In the genomic region with DNA sequence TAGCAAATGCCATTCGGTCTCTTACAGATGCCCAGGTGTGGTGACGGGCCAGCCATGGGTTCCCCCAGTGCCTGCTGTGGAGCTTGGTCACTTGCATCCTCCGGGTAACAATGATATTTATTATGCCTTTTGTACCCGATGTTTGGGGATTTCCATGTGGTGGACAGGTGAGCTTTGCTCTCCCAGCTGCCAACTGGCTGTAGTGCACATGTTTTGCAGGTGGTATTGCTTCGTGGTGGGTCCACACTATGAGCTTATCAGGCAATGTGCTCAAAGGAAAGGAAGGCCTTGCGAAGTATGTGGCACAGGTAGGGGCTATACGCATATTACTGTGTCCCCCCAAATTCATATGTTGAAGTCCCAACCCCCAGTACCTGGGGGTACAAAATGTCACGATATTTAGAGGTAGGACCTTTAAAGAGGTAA, we compare ENCODE assay signal across 1 cellular context.
TF ChIP-seq lines count a peak whose summit lies in the region.

No MANE protein-coding gene starts in this region.

TF ChIP-seq in HepG2, 621 proteins besides CTCF, POLR2A, EP300 and RAD21 (continued from another document and continues in another):
- no peak for TF ChIP-seq ZNF407 (CRISPR knock-in tag; IDR thresholded peaks at IDR 0.05; ENCODE audit: not compliant biosample characterization)
- TF ChIP-seq ZNF33A (CRISPR knock-in tag; IDR thresholded peaks at IDR 0.05; ENCODE audit: borderline replicate concordance), result no peak
- TF ChIP-seq, protein P1, sequence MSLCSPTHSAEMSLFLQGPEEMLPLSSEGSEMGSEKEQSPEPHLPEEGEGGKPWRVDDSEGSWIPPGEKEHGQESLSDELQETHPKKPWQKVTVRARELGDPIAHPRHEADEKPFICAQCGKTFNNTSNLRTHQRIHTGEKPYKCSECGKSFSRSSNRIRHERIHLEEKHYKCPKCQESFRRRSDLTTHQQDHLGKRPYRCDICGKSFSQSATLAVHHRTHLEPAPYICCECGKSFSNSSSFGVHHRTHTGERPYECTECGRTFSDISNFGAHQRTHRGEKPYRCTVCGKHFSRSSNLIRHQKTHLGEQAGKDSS (CRISPR knock-in tag; IDR thresholded peaks at IDR 0.05; ENCODE audit: borderline replicate concordance, low read depth), result no peak
- TF ChIP-seq IRF1 (CRISPR knock-in tag; IDR thresholded peaks at IDR 0.05; ENCODE audit: low read depth), result no peak
- no peak for TF ChIP-seq KIAA2018 (CRISPR knock-in tag; IDR thresholded peaks at IDR 0.05; ENCODE audit: borderline replicate concordance)
- TF ChIP-seq ZNF629 (CRISPR knock-in tag; conservative IDR thresholded peaks at IDR 0.05), result no peak
- TF ChIP-seq, protein P2, sequence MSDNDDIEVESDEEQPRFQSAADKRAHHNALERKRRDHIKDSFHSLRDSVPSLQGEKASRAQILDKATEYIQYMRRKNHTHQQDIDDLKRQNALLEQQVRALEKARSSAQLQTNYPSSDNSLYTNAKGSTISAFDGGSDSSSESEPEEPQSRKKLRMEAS (IDR thresholded peaks at IDR 0.05), result peak; percentile 95
- TF ChIP-seq KDM4B (CRISPR knock-in tag; IDR thresholded peaks at IDR 0.05), result no peak
- no peak for TF ChIP-seq NFKBIZ (CRISPR knock-in tag; IDR thresholded peaks at IDR 0.05)
- no peak for TF ChIP-seq FIP1L1 (IDR thresholded peaks at IDR 0.05; ENCODE audit: borderline replicate concordance, insufficient read depth, low read depth, low read length)
- TF ChIP-seq ZSCAN9 (CRISPR knock-in tag; IDR thresholded peaks at IDR 0.05; ENCODE audit: borderline replicate concordance), result no peak
- TF ChIP-seq KDM1A (CRISPR knock-in tag; IDR thresholded peaks at IDR 0.05), result no peak
- no peak for TF ChIP-seq ZNF329 (CRISPR knock-in tag; IDR thresholded peaks at IDR 0.05; ENCODE audit: low read depth)
- no peak for TF ChIP-seq SKIL (CRISPR knock-in tag; IDR thresholded peaks at IDR 0.05; ENCODE audit: borderline replicate concordance)
- peak; percentile 46; the same call in 1 of the 2 replicates for TF ChIP-seq HES4 (CRISPR knock-in tag; IDR thresholded peaks at IDR 0.05; ENCODE audit: borderline replicate concordance)
- TF ChIP-seq ZNF724P (CRISPR knock-in tag; IDR thresholded peaks at IDR 0.05; ENCODE audit: borderline replicate concordance), result peak; percentile 81; the same call in 1 of the 2 replicates
- TF ChIP-seq ZNF484 (CRISPR knock-in tag; IDR thresholded peaks at IDR 0.05; ENCODE audit: borderline replicate concordance, low read depth), result no peak
- TF ChIP-seq ZFP37 (CRISPR knock-in tag; IDR thresholded peaks at IDR 0.05; ENCODE audit: borderline replicate concordance), result no peak
- no peak for TF ChIP-seq RERE (CRISPR knock-in tag; IDR thresholded peaks at IDR 0.05; ENCODE audit: low read depth)
- TF ChIP-seq CC2D1A (CRISPR knock-in tag; IDR thresholded peaks at IDR 0.05), result no peak
